10 cellular contexts compared by ENCODE assay signal in genomic region chr3:17686613-17687012, GRCh38. TPM values are rescaled to one million over a fixed set of nuclear protein-coding genes. Genes with fewer than 3 reads are reported as not detected.
DNase-seq lines count a peak whose midpoint lies in the region; ATAC-seq, FAIRE-seq and TF ChIP-seq lines count a peak whose summit lies in the region.
"Had no signal": no experiment of that assay in that cellular context is flagged by ENCODE, and none has a peak within 500 bp of the region (broad histone marks: within the 10 kb centered on the region; RNA-seq: fewer than 3 reads in every experiment).

No MANE protein-coding gene starts in this region.

- no peak overlapping the region for H2BK120ac ChIP-seq in mesenchymal stem cell (ENCODE audit: low read depth, low read length)

- no peak overlapping the region for H2BK15ac ChIP-seq in mesenchymal stem cell (ENCODE audit: low read depth, poor library complexity, severe bottlenecking)

- H3K4me2 ChIP-seq in mesenchymal stem cell (ENCODE audit: low read length, poor library complexity, severe bottlenecking): no peak overlapping the region

- H3K27ac Mint-ChIP-seq in activated T-cell treated with anti-CD3 and anti-CD28 coated beads, Interleukin-2, amount 50 U/mL, for 24 hours: no peak overlapping the region

- H3K4me1 Mint-ChIP-seq in activated T-cell treated with anti-CD3 and anti-CD28 coated beads, Interleukin-2, amount 50 U/mL, for 24 hours (ENCODE audit: low read depth): peaks cover 3% of the 10 kb centered on the region

- intact Hi-C loops in spleen (cut with DNase I; ENCODE audit: low total_unique reads): no loop called here

- H3K4me1 ChIP-seq in mesenchymal stem cell (ENCODE audit: control insufficient read depth, insufficient read depth, low read depth, low read length) (no peaks in the 10 kb centered on the region), spleen (peaks cover 0 to 6% (median 2%) of the 10 kb centered on the region in 6 donors)

- H3K14ac ChIP-seq in mesenchymal stem cell (ENCODE audit: low read length in 2 of 2): no peak overlapping the region

- no peak overlapping the region for H2AK5ac ChIP-seq in mesenchymal stem cell (ENCODE audit: low read length, severe bottlenecking)

- H2BK5ac ChIP-seq in mesenchymal stem cell (ENCODE audit: low read depth, low read length, poor library complexity, severe bottlenecking): no peak overlapping the region

- peaks cover 12% of the 10 kb centered on the region for H3K79me1 ChIP-seq in mesenchymal stem cell (replicated peaks; ENCODE audit: low read length, poor library complexity, severe bottlenecking)

- H3K9ac ChIP-seq in mesenchymal stem cell (ENCODE audit: low read length): no peak overlapping the region

- H3K36me3 Mint-ChIP-seq in activated T-cell treated with anti-CD3 and anti-CD28 coated beads, Interleukin-2, amount 50 U/mL, for 24 hours (ENCODE audit: low read depth): peaks cover 1% of the 10 kb centered on the region

- H3K27me3 ChIP-seq in bronchial epithelial cell (ENCODE audit: control insufficient read depth, insufficient read depth, low read length) (no peaks in the 10 kb centered on the region), mesenchymal stem cell (ENCODE audit: control insufficient read depth in 1 of 2, insufficient read depth in 1 of 2, low read length in 2 of 2) (no peaks in the 10 kb centered on the region), spleen (replicated peaks in 1 of 7) (no peaks in the 10 kb centered on the region)

- ATAC-seq in HG02938 (IDR thresholded peaks at IDR 0.05; ENCODE audit: unreplicated experiment): no peak

- no peak overlapping the region for H3K4me3 Mint-ChIP-seq in activated T-cell treated with anti-CD3 and anti-CD28 coated beads, Interleukin-2, amount 50 U/mL, for 24 hours

- TF ChIP-seq CTCF in bronchial epithelial cell (IDR thresholded peaks at IDR 0.05; ENCODE audit: insufficient read depth, low read length, severe bottlenecking) (peak; percentile 17), spleen (IDR thresholded peaks at IDR 0.05 in 8 of 11, conservative IDR thresholded peaks at IDR 0.05 in 3 of 11) (peak in 1 of 11 experiments; percentile 12)

- TF ChIP-seq POLR2A in spleen (IDR thresholded peaks at IDR 0.05): no peak

- H3K9me3 Mint-ChIP-seq in activated T-cell treated with anti-CD3 and anti-CD28 coated beads, Interleukin-2, amount 50 U/mL, for 24 hours: no peaks in the 10 kb centered on the region

- H3K36me3 ChIP-seq in bronchial epithelial cell (ENCODE audit: control insufficient read depth, insufficient read depth, low read length) (peaks cover 2% of the 10 kb centered on the region), mesenchymal stem cell (ENCODE audit: control insufficient read depth in 1 of 2, insufficient read depth in 2 of 2, low read depth in 1 of 2, low read length in 2 of 2) (no peaks in the 10 kb centered on the region), spleen (no peaks in the 10 kb centered on the region)

- H2AFZ ChIP-seq in mesenchymal stem cell (ENCODE audit: low read depth, low read length): no peak overlapping the region

- H3K18ac ChIP-seq in mesenchymal stem cell (ENCODE audit: low read depth in 1 of 2, low read length in 2 of 2): no peak overlapping the region

- H4K8ac ChIP-seq in mesenchymal stem cell (ENCODE audit: low read length): no peak overlapping the region

- H3K27me3 Mint-ChIP-seq in activated T-cell treated with anti-CD3 and anti-CD28 coated beads, Interleukin-2, amount 50 U/mL, for 24 hours: no peaks in the 10 kb centered on the region

- H3K27ac ChIP-seq in mesenchymal stem cell (ENCODE audit: low read length, poor library complexity, severe bottlenecking) (no peak overlapping the region), spleen (no peak overlapping the region)

- 56% methylated on average over 1 of the region's 1 CpG for WGBS in mesenchymal stem cell
- 81 to 88% (median 85%) methylated on average over 1 of the region's 1 CpG for WGBS in spleen, 5 donors

- no peak overlapping the region for H3K4ac ChIP-seq in mesenchymal stem cell (ENCODE audit: low read depth in 1 of 2, low read length in 2 of 2)

- no peak overlapping the region for H3K23ac ChIP-seq in mesenchymal stem cell (ENCODE audit: low read length in 2 of 2)

- H4K91ac ChIP-seq in mesenchymal stem cell (ENCODE audit: low read length): no peak overlapping the region

- H3K4me3 ChIP-seq in bronchial epithelial cell (ENCODE audit: low read depth, low read length) (no peak overlapping the region), mesenchymal stem cell (ENCODE audit: insufficient read depth in 1 of 2, low read depth in 1 of 2, low read length in 2 of 2) (no peak overlapping the region), spleen (no peak overlapping the region)

- no peaks in the 10 kb centered on the region for H3K9me3 ChIP-seq in mesenchymal stem cell (ENCODE audit: control insufficient read depth, low read length)
- H3K9me3 ChIP-seq in spleen: no peaks in the 10 kb centered on the region

- no peak overlapping the region for H2BK12ac ChIP-seq in mesenchymal stem cell (ENCODE audit: low read length in 2 of 2)

- no peak for FAIRE-seq in bronchial epithelial cell (lab: Jason Lieb, UNC)
- FAIRE-seq: colon had no signal

- DNase-seq in GDM1 (lab: John Stamatoyannopoulos, UW): peak; percentile 39
- DNase-seq in Kasumi-1 (lab: John Stamatoyannopoulos, UW): peak; percentile 18 to 50
- peak; percentile 21 for DNase-seq in bronchial epithelial cell (ENCODE audit: low read depth)
- peak; percentile 41 for DNase-seq in mesenchymal stem cell
- DNase-seq in spleen: no peak
- DNase-seq in stimulated activated naive CD4-positive, alpha-beta T cell treated with Interleukin-2 at 50 U/mL for 16 hours (lab: John Stamatoyannopoulos, UW): no peak
- DNase-seq in activated T-cell treated with anti-CD3 and anti-CD28 coated beads, Interleukin-2, amount 50 U/mL, for 24 hours: no peak
- DNase-seq: stimulated activated CD4-positive, alpha-beta T cell treated with anti-CD3 and anti-CD28 coated beads, Interleukin-2, amount 100 ng/mL, for 48 hours had no signal

RNA-seq across cellular contexts. Expression of gene TBC1D5, which starts 55.8 kb away (rescaled TPM):
- total RNA-seq in bronchial epithelial cell (52.6 and 67.1 TPM in 2 replicates), spleen (100 to 1,000 TPM in 3 of 7 donors, 10 to 100 TPM in 4; 82.7 to 140 (median 97.9) TPM)
- polyA plus RNA-seq in mesenchymal stem cell (2013, experiment 1 of 2): 32.4 TPM
- 29.1 TPM for polyA plus RNA-seq in mesenchymal stem cell (2013, experiment 2 of 2)
- 10 to 100 TPM in 1 of 3 donors, 1 to 10 TPM in 2; 6.4 to 17.7 (median 8.6) TPM for polyA plus RNA-seq in spleen

Comparison
In these comparisons a context has a peak if more than half of its experiments do, and no peak if none do; other contexts are left out.
1. DNase-seq: peak in GDM1 (single experiment), Kasumi-1 (2 of 2), bronchial epithelial cell (single experiment) and mesenchymal stem cell (single experiment); none in spleen (single experiment), stimulated activated naive CD4-positive, alpha-beta T cell treated with Interleukin-2 at 50 U/mL for 16 hours (single experiment) and activated T-cell treated with anti-CD3 and anti-CD28 coated beads, Interleukin-2, amount 50 U/mL, for 24 hours (single experiment).